In the genomic region with DNA sequence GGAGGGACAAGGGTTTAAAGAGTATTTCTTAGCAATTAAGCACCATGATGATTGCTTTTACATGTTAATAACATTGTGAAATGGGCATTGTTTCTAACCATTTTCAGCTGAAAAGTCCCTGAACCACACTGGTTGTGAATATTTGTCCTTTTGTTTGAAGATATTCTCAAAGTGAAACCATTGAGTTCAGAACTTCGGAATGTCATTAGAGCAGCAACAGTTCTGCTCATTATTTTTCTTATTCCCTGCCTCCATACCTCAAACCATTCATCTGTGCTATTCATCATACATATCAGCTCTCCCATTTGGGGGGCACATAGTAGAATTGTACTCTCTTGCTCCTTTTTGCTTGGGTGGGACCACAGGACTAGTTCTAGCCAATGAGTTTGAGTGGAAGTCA, we compare ENCODE assay signal across 19 cellular contexts.
DNase-seq lines count a peak whose midpoint lies in the region; ATAC-seq, FAIRE-seq and TF ChIP-seq lines count a peak whose summit lies in the region.
"Had no signal": no experiment of that assay in that cellular context is flagged by ENCODE, and none has a peak within 500 bp of the region (broad histone marks: within the 10 kb centered on the region; RNA-seq: fewer than 3 reads in every experiment).

No MANE protein-coding gene starts in this region.

- H3K27me3 Mint-ChIP-seq in astrocyte (ENCODE audit: low read depth, unreplicated experiment): no peaks in the 10 kb centered on the region
- H3K27me3 Mint-ChIP-seq in natural killer cell treated with Interleukin-12 subunit alpha and Interleukin-12 subunit beta and Interleukin-15 and Interleukin-18, amount 100 ng/mL, for 72 hours: no peaks in the 10 kb centered on the region
- H3K27me3 Mint-ChIP-seq: CD4-positive, CD25-positive, alpha-beta regulatory T cell had no signal

- H3K23me2 ChIP-seq in H1 (ENCODE audit: low read depth, low read length): no peaks in the 10 kb centered on the region

- ATAC-seq in natural killer cell treated with Interleukin-12 subunit alpha and Interleukin-12 subunit beta and Interleukin-15 and Interleukin-18, amount 100 ng/mL, for 72 hours: no peak

- no peaks in the 10 kb centered on the region for H3K79me2 ChIP-seq in astrocyte (ENCODE audit: insufficient read depth, low read length)
- H3K79me2 ChIP-seq in H1 (ENCODE audit: control insufficient read depth in 1 of 2, insufficient read depth in 2 of 2, low read length in 2 of 2): no peaks in the 10 kb centered on the region
- no peaks in the 10 kb centered on the region for H3K79me2 ChIP-seq in MM.1S (ENCODE audit: low read length)

- no peak overlapping the region for H3K23ac ChIP-seq in H1 (ENCODE audit: insufficient read length)

- H3K4me1 Mint-ChIP-seq in astrocyte (ENCODE audit: low read depth, unreplicated experiment): peaks cover 30% of the 10 kb centered on the region
- peaks cover 64 to 74% of the 10 kb centered on the region in 2 donors for H3K4me1 Mint-ChIP-seq in natural killer cell treated with Interleukin-12 subunit alpha and Interleukin-12 subunit beta and Interleukin-15 and Interleukin-18, amount 100 ng/mL, for 72 hours (ENCODE audit: low read depth in 2 of 2)
- H3K4me1 Mint-ChIP-seq: CD4-positive, CD25-positive, alpha-beta regulatory T cell; CD8-positive, alpha-beta memory T cell had no signal

- no peak for TF ChIP-seq RAD21 in H1 (IDR thresholded peaks at IDR 0.05 in 1 of 2, conservative IDR thresholded peaks at IDR 0.05 in 1 of 2; ENCODE audit: low read depth in 2 of 2, low read length in 2 of 2)

- H3K79me1 ChIP-seq in H1 (ENCODE audit: low read depth, low read length): no peaks in the 10 kb centered on the region

- H3K9me3 ChIP-seq in astrocyte (ENCODE audit: insufficient read depth, low read depth, low read length): no peaks in the 10 kb centered on the region
- H3K9me3 ChIP-seq in H1 (ENCODE audit: insufficient read depth in 2 of 2, low read depth in 1 of 2, low read length in 1 of 2): 0 out of 4 replicates have a peak, but pooled peaks cover 0 to 5% of the 10 kb centered on the region in 2 experiments
- H3K9me3 ChIP-seq in MM.1S (replicated peaks; ENCODE audit: insufficient read depth, low read length): no peaks in the 10 kb centered on the region
- H3K9me3 ChIP-seq: BE2C had no signal

- no peak overlapping the region for H3K4me3 Mint-ChIP-seq in astrocyte (ENCODE audit: unreplicated experiment)
- peak overlapping the region; percentile 81 for H3K4me3 Mint-ChIP-seq in natural killer cell treated with Interleukin-12 subunit alpha and Interleukin-12 subunit beta and Interleukin-15 and Interleukin-18, amount 100 ng/mL, for 72 hours
- H3K4me3 Mint-ChIP-seq: CD4-positive, CD25-positive, alpha-beta regulatory T cell; CD8-positive, alpha-beta memory T cell; H9 had no signal

- DNase-seq in astrocyte (ENCODE audit: low read depth): no peak
- DNase-seq in H1 (ENCODE audit: low read depth in 1 of 2, low spot score in 2 of 2): no peak
- no peak for DNase-seq in natural killer cell treated with Interleukin-12 subunit alpha and Interleukin-12 subunit beta and Interleukin-15 and Interleukin-18, amount 100 ng/mL, for 72 hours (ENCODE audit: low spot score)
- no peak for DNase-seq in NCI-H128 (lab: John Stamatoyannopoulos, UW; ENCODE audit: unreplicated experiment)
- DNase-seq in MM.1S: no peak
- DNase-seq in GM19238 (ENCODE audit: insufficient read length, low spot score): no peak
- DNase-seq: ACHN; BE2C; C1 segment of cervical spinal cord; CD4-positive, CD25-positive, alpha-beta regulatory T cell; CD8-positive, alpha-beta memory T cell; COR-L47; DMS 273 treated with DMSO at 0.1 percent for 48 hours; DMS53; DND-41; EL; GOT3; H9 had no signal

- H3K14ac ChIP-seq in H1 (ENCODE audit: insufficient read length): no peak overlapping the region

- H4K5ac ChIP-seq in H1 (ENCODE audit: insufficient read length, low read depth, low read length): no peak overlapping the region

- no peak overlapping the region for H4K91ac ChIP-seq in H1 (replicated peaks; ENCODE audit: insufficient read length, low read length)

- H3K36me3 Mint-ChIP-seq in astrocyte (ENCODE audit: low read depth, unreplicated experiment): no peaks in the 10 kb centered on the region
- peaks cover 9% of the 10 kb centered on the region for H3K36me3 Mint-ChIP-seq in natural killer cell treated with Interleukin-12 subunit alpha and Interleukin-12 subunit beta and Interleukin-15 and Interleukin-18, amount 100 ng/mL, for 72 hours
- H3K36me3 Mint-ChIP-seq: CD4-positive, CD25-positive, alpha-beta regulatory T cell; CD8-positive, alpha-beta memory T cell had no signal

- CTCF ChIA-PET in H1 (lab: Charles Lee; ENCODE audit: partially characterized antibody): interaction anchor here (1.1 kb wide), 1 partner anchor 24 kb away, joined by 4 read pairs; no protein-coding TSS in a partner anchor

- H3K9ac ChIP-seq in astrocyte (ENCODE audit: low read length): no peak overlapping the region
- H3K9ac ChIP-seq in H1 (replicated peaks in 1 of 4; ENCODE audit: extremely low read depth in 1 of 4, low read depth in 3 of 4, low read length in 3 of 4): no peak overlapping the region
- no peak overlapping the region for H3K9ac ChIP-seq in MM.1S (ENCODE audit: low read length)

- H2BK5ac ChIP-seq in H1 (ENCODE audit: low read depth, low read length): no peak overlapping the region

- TF ChIP-seq CTCF in astrocyte (IDR thresholded peaks at IDR 0.05; ENCODE audit: insufficient read depth, low read depth, low read length) (no peak), H1 (IDR thresholded peaks at IDR 0.05; ENCODE audit: control extremely low read depth in 1 of 3, insufficient read depth in 1 of 3, low read depth in 1 of 3, low read length in 3 of 3) (no peak), MM.1S (IDR thresholded peaks at IDR 0.05; ENCODE audit: low read length) (no peak)

- H2BK12ac ChIP-seq in H1 (ENCODE audit: low read depth, low read length): no peak overlapping the region

- H2BK120ac ChIP-seq in H1 (replicated peaks; ENCODE audit: low read depth, low read length): peak overlapping the region; percentile 24

- no peaks in the 10 kb centered on the region for H3K9me3 Mint-ChIP-seq in astrocyte (ENCODE audit: unreplicated experiment)
- peaks cover 5% of the 10 kb centered on the region for H3K9me3 Mint-ChIP-seq in natural killer cell treated with Interleukin-12 subunit alpha and Interleukin-12 subunit beta and Interleukin-15 and Interleukin-18, amount 100 ng/mL, for 72 hours

- H3K18ac ChIP-seq in H1 (ENCODE audit: extremely low read depth, low read length): no peak overlapping the region

- H3K4me2 ChIP-seq in astrocyte (ENCODE audit: low read length): no peak overlapping the region
- H3K4me2 ChIP-seq in H1 (ENCODE audit: insufficient read depth in 1 of 2, low read depth in 2 of 2, low read length in 2 of 2): no peak overlapping the region
- no peak overlapping the region for H3K4me2 ChIP-seq in MM.1S (ENCODE audit: low read depth, low read length)

- H3K36me3 ChIP-seq in astrocyte (ENCODE audit: insufficient read depth, low read length) (no peaks in the 10 kb centered on the region), H1 (ENCODE audit: control insufficient read depth in 2 of 4, insufficient read depth in 4 of 4, low read length in 3 of 4) (no peaks in the 10 kb centered on the region), MM.1S (replicated peaks; ENCODE audit: insufficient read depth, low read length) (no peaks in the 10 kb centered on the region)
- H3K36me3 ChIP-seq: BE2C had no signal

- H2BK20ac ChIP-seq in H1 (ENCODE audit: low read length): no peak overlapping the region

- peak overlapping the region; percentile 21 for H3K27ac Mint-ChIP-seq in astrocyte (ENCODE audit: unreplicated experiment)
- peak overlapping the region; percentile 93 to 94 for H3K27ac Mint-ChIP-seq in natural killer cell treated with Interleukin-12 subunit alpha and Interleukin-12 subunit beta and Interleukin-15 and Interleukin-18, amount 100 ng/mL, for 72 hours
- H3K27ac Mint-ChIP-seq: CD4-positive, CD25-positive, alpha-beta regulatory T cell had no signal

- H4K20me1 ChIP-seq in astrocyte (ENCODE audit: insufficient read depth, low read length) (no peaks in the 10 kb centered on the region), H1 (replicated peaks in 1 of 2; ENCODE audit: control insufficient read depth in 1 of 2, insufficient read depth in 2 of 2, low read length in 2 of 2) (no peaks in the 10 kb centered on the region), MM.1S (ENCODE audit: insufficient read depth, low read length) (no peaks in the 10 kb centered on the region)

- 77% methylated on average over 1 of the region's 1 CpG; no CpG with 5 or more reads in 1 of the 2 experiments for WGBS in H1 (ENCODE audit: extremely low coverage in 1 of 2, insufficient coverage in 1 of 2, insufficient read length in 1 of 2, insufficient replicate concordance in 2 of 2, low coverage in 1 of 2, low lambda C conversion rate in 2 of 2, missing lambda C conversion rate in 1 of 2), 2 experiments

- no peak overlapping the region for H2AK5ac ChIP-seq in H1 (ENCODE audit: low read depth, low read length)

- H4K8ac ChIP-seq in H1 (ENCODE audit: extremely low read depth, insufficient read depth, low read length): no peak overlapping the region

- no peak for TF ChIP-seq POLR2A in H1 (IDR thresholded peaks at IDR 0.05; ENCODE audit: control extremely low read depth in 1 of 2, low read depth in 2 of 2, low read length in 2 of 2)

- no peak for TF ChIP-seq EP300 in H1 (IDR thresholded peaks at IDR 0.05; ENCODE audit: borderline replicate concordance in 1 of 2, low read depth in 2 of 2, low read length in 2 of 2)

- H3F3A ChIP-seq in MM.1S (ENCODE audit: insufficient read depth, low read length): no peaks in the 10 kb centered on the region

- H3K27me3 ChIP-seq in astrocyte (ENCODE audit: insufficient read depth, low read length): no peaks in the 10 kb centered on the region
- H3K27me3 ChIP-seq in H1 (replicated peaks in 1 of 4; ENCODE audit: control insufficient read depth in 3 of 4, extremely low read depth in 1 of 4, insufficient read depth in 3 of 4, low read length in 3 of 4): no peaks in the 10 kb centered on the region
- H3K27me3 ChIP-seq in MM.1S (replicated peaks; ENCODE audit: insufficient read depth, low read length): no peaks in the 10 kb centered on the region
- H3K27me3 ChIP-seq: BE2C had no signal

- H3K9me2 ChIP-seq in MM.1S (replicated peaks; ENCODE audit: insufficient read depth, low read length): no peaks in the 10 kb centered on the region

- POLR2A ChIA-PET in H1 (lab: Charles Lee; ENCODE audit: partially characterized antibody): no interaction called here

- no peak overlapping the region for H3K56ac ChIP-seq in H1 (replicated peaks; ENCODE audit: insufficient read length, low read depth, low read length)

- no peak overlapping the region for H2AFZ ChIP-seq in astrocyte (ENCODE audit: low read depth, low read length)
- no peak overlapping the region for H2AFZ ChIP-seq in H1 (ENCODE audit: low read length)
- no peak overlapping the region for H2AFZ ChIP-seq in MM.1S (ENCODE audit: low read length)

- no peak overlapping the region for H2BK15ac ChIP-seq in H1 (ENCODE audit: low read length)

- H3K4me3 ChIP-seq in astrocyte (ENCODE audit: insufficient read depth, low read depth, low read length) (no peak overlapping the region), H1 (ENCODE audit: extremely low read depth in 1 of 4, insufficient read depth in 2 of 4, low read depth in 3 of 4, low read length in 4 of 4) (no peak overlapping the region), MM.1S (ENCODE audit: low read length) (no peak overlapping the region)

- H3K4me1 ChIP-seq in astrocyte (ENCODE audit: insufficient read depth, low read length) (no peaks in the 10 kb centered on the region), H1 (replicated peaks in 1 of 4; ENCODE audit: control insufficient read depth in 3 of 4, insufficient read depth in 4 of 4, low read length in 3 of 4) (peaks cover 0 to 6% (median 0%) of the 10 kb centered on the region in 4 experiments; a peak in 1 of 7 replicates), MM.1S (ENCODE audit: low read length) (peaks cover 4% of the 10 kb centered on the region; the same call in 1 of the 2 replicates)
- H3K4me1 ChIP-seq: BE2C had no signal

- FAIRE-seq in astrocyte (lab: Jason Lieb, UNC) (no peak), H1 (lab: Jason Lieb, UNC) (no peak)
- FAIRE-seq: A204.1 had no signal

- H3K4ac ChIP-seq in H1 (replicated peaks; ENCODE audit: insufficient read length, low read depth, low read length): no peak overlapping the region

- no peak overlapping the region for H3K27ac ChIP-seq in astrocyte (ENCODE audit: low read depth, low read length)
- H3K27ac ChIP-seq in H1 (ENCODE audit: low read depth, low read length): no peak overlapping the region
- no peak overlapping the region for H3K27ac ChIP-seq in MM.1S (ENCODE audit: low read length)
